In genomic region chr9:74521009-74521408, GRCh38 we compare ENCODE assay signal across 24 cellular contexts. TPM values are rescaled to one million over a fixed set of nuclear protein-coding genes. Genes with fewer than 3 reads are reported as not detected.
"Had no signal": no experiment of that assay in that cellular context is flagged by ENCODE, and none has a peak within 500 bp of the region (broad histone marks: within the 10 kb centered on the region; RNA-seq: fewer than 3 reads in every experiment).

No MANE protein-coding gene starts in this region.

- H3K9me3 ChIP-seq: breast epithelium, colonic mucosa, esophagus muscularis mucosa, gastrocnemius medialis, tibial artery had no signal

- H2AFZ ChIP-seq: neural progenitor cell had no signal

- H3K9ac ChIP-seq: neural progenitor cell had no signal

- H3K27ac ChIP-seq: breast epithelium, colonic mucosa, esophagus muscularis mucosa, gastrocnemius medialis, neural progenitor cell, tibial artery had no signal

- H3K27me3 ChIP-seq: breast epithelium, colonic mucosa, dorsolateral prefrontal cortex, esophagus muscularis mucosa, gastrocnemius medialis, neural progenitor cell, tibial artery had no signal

- DNase-seq: activated CD4-positive, alpha-beta T cell treated with anti-CD3 and anti-CD28 coated beads for 4 hours; activated CD4-positive, alpha-beta T cell treated with anti-CD3 and anti-CD28 coated beads, Interleukin-2, amount 50 U/mL, for 48 hours; activated CD4-positive, CD25-positive, alpha-beta regulatory T cell; activated effector memory CD4-positive, alpha-beta T cell treated with Interleukin-2 at 50 U/mL for 16 hours; activated naive CD4-positive, alpha-beta T cell treated with anti-CD3 and anti-CD28 coated beads for 36 hours; activated naive CD8-positive, alpha-beta T cell treated with anti-CD3 and anti-CD28 coated beads, Interleukin-2, amount 10 ng/mL, durations not matched to agents 7 days and 5 days; activated T-cell treated with anti-CD3 and anti-CD28 coated beads, Interleukin-2, amount 50 U/mL, for 48 hours; colonic mucosa; dorsolateral prefrontal cortex; effector memory CD8-positive, alpha-beta T cell; gastrocnemius medialis; hippocampal formation; left ventricle myocardium superior; mammary epithelial cell; naive thymus-derived CD8-positive, alpha-beta T cell; stimulated activated CD4-positive, alpha-beta T cell treated with anti-CD3 and anti-CD28 coated beads, Interleukin-4, amount 100 ng/mL, for 1 hour; stimulated activated naive CD8-positive, alpha-beta T cell treated with anti-CD3 and anti-CD28 coated beads, Interleukin-15, Interleukin-2, amounts not matched to agents 100 U/mL and 50 U/mL, for 24 hours; SW 1271; T-helper 17 cell; tibial artery had no signal

- H3K4me2 ChIP-seq: neural progenitor cell had no signal

- H3K4me1 ChIP-seq: breast epithelium, colonic mucosa, esophagus muscularis mucosa, gastrocnemius medialis, tibial artery had no signal

- H3K4me3 ChIP-seq: breast epithelium, colonic mucosa, dorsolateral prefrontal cortex, esophagus muscularis mucosa, gastrocnemius medialis, neural progenitor cell, tibial artery had no signal

- H3K36me3 ChIP-seq: breast epithelium, colonic mucosa, esophagus muscularis mucosa, gastrocnemius medialis, neural progenitor cell, tibial artery had no signal

RNA-seq across cellular contexts. Expression of gene RORB, which starts 23.9 kb away (rescaled TPM):
- total RNA-seq: naive thymus-derived CD8-positive, alpha-beta T cell; renal cortical epithelial cell; T-helper 17 cell had no signal
